18 cellular contexts compared by ENCODE assay signal in the genomic region with DNA sequence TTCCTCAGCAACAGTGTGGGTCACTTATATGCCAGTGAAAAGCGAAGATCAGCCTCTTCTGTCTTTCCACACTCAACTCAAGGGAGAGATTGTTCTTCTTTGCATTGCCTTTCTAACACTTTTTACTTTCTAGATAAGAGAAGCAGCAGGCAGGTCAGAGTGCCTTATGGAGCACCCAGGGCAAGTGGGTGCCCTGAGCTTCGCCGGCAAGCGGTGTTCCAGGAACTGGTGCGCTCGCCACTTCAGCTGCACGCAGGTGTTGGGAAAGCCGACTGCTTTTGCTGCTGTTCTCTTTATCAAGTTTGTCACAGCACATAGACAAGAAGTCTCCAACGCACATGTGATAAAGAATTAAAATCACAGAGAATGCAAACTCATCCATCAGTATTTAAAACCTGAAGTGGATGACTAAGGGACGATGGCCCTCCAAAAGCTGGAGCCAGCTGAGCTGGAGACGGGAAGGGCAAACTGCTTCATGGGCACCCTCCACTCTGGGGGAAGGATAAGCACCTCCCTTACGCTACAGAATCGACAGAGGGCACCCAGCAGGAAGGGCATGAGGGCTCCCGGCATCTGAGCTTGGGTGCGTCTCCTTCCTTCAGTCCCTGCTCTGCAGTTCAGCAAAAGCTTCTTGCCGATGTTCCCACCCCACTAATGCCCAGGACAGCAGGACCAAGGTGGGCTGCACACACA.
"Had no signal": no experiment of that assay in that cellular context is flagged by ENCODE, and none has a peak within 500 bp of the region (broad histone marks: within the 10 kb centered on the region; RNA-seq: fewer than 3 reads in every experiment).

No MANE protein-coding gene starts in this region.

- DNase-seq: activated CD4-positive, alpha-beta T cell treated with anti-CD3 and anti-CD28 coated beads, Interleukin-2, amount 10 ng/mL, durations not matched to agents 24 days and 14 days; activated CD4-positive, CD25-positive, alpha-beta regulatory T cell; activated CD8-positive, alpha-beta memory T cell treated with anti-CD3 and anti-CD28 coated beads, Interleukin-2, amount 50 U/mL, for 48 hours; activated CD8-positive, alpha-beta T cell treated with anti-CD3 and anti-CD28 coated beads, Interleukin-2, amount 10 ng/mL, durations not matched to agents 7 days and 5 days; activated gamma-delta T cell; activated T-cell treated with anti-CD3 and anti-CD28 coated beads, Interleukin-2, amount 50 U/mL, for 72 hours; effector memory CD4-positive, alpha-beta T cell; foreskin melanocyte; mammary epithelial cell; natural killer cell; occipital lobe; right cardiac atrium had no signal

- H3K36me3 Mint-ChIP-seq: natural killer cell had no signal

- H3K4me3 Mint-ChIP-seq: activated CD4-positive, alpha-beta T cell treated with anti-CD3 and anti-CD28 coated beads, Interleukin-2, amount 10 ng/mL, durations not matched to agents 24 days and 14 days; activated CD8-positive, alpha-beta T cell treated with anti-CD3 and anti-CD28 coated beads, Interleukin-2, amount 10 ng/mL, durations not matched to agents 7 days and 5 days; activated T-cell treated with anti-CD3 and anti-CD28 coated beads, Interleukin-2, amount 50 U/mL, for 72 hours; central memory CD8-positive, alpha-beta T cell; natural killer cell; stimulated activated naive CD8-positive, alpha-beta T cell treated with anti-CD3 and anti-CD28 coated beads, Interleukin-15, Interleukin-2, amounts not matched to agents 100 ng/mL and 50 ng/mL, for 24 hours had no signal

- H3K9me3 Mint-ChIP-seq: activated CD4-positive, alpha-beta T cell treated with anti-CD3 and anti-CD28 coated beads, Interleukin-2, amount 10 ng/mL, durations not matched to agents 24 days and 14 days; activated naive CD4-positive, alpha-beta T cell treated with anti-CD3 and anti-CD28 coated beads, Interleukin-2, amount 50 U/mL, for 72 hours; activated T-cell treated with anti-CD3 and anti-CD28 coated beads, Interleukin-2, amount 50 U/mL, for 72 hours; central memory CD8-positive, alpha-beta T cell; natural killer cell; stimulated activated naive CD8-positive, alpha-beta T cell treated with anti-CD3 and anti-CD28 coated beads, Interleukin-15, Interleukin-2, amounts not matched to agents 100 ng/mL and 50 ng/mL, for 24 hours had no signal

- ATAC-seq: activated CD8-positive, alpha-beta T cell treated with anti-CD3 and anti-CD28 coated beads, Interleukin-2, amount 10 ng/mL, durations not matched to agents 7 days and 5 days; activated naive CD4-positive, alpha-beta T cell treated with anti-CD3 and anti-CD28 coated beads, Interleukin-2, amount 50 U/mL, for 72 hours; activated T-cell treated with anti-CD3 and anti-CD28 coated beads, Interleukin-2, amount 50 U/mL, for 72 hours; natural killer cell had no signal

- H3K27ac ChIP-seq: epithelial cell of prostate, skin epidermis had no signal

- H3K4me3 ChIP-seq: skin epidermis had no signal

- H3K27me3 Mint-ChIP-seq: activated CD4-positive, alpha-beta T cell treated with anti-CD3 and anti-CD28 coated beads, Interleukin-2, amount 10 ng/mL, durations not matched to agents 24 days and 14 days; central memory CD8-positive, alpha-beta T cell; progenitor cell of endocrine pancreas; stimulated activated naive CD8-positive, alpha-beta T cell treated with anti-CD3 and anti-CD28 coated beads, Interleukin-15, Interleukin-2, amounts not matched to agents 100 ng/mL and 50 ng/mL, for 24 hours had no signal

- H3K27ac Mint-ChIP-seq: activated CD4-positive, alpha-beta T cell treated with anti-CD3 and anti-CD28 coated beads, Interleukin-2, amount 10 ng/mL, durations not matched to agents 24 days and 14 days; activated CD8-positive, alpha-beta T cell treated with anti-CD3 and anti-CD28 coated beads, Interleukin-2, amount 10 ng/mL, durations not matched to agents 7 days and 5 days; activated naive CD4-positive, alpha-beta T cell treated with anti-CD3 and anti-CD28 coated beads, Interleukin-2, amount 50 U/mL, for 72 hours; activated T-cell treated with anti-CD3 and anti-CD28 coated beads, Interleukin-2, amount 50 U/mL, for 72 hours; natural killer cell; stimulated activated naive CD8-positive, alpha-beta T cell treated with anti-CD3 and anti-CD28 coated beads, Interleukin-15, Interleukin-2, amounts not matched to agents 100 ng/mL and 50 ng/mL, for 24 hours had no signal
